In the genomic region with DNA sequence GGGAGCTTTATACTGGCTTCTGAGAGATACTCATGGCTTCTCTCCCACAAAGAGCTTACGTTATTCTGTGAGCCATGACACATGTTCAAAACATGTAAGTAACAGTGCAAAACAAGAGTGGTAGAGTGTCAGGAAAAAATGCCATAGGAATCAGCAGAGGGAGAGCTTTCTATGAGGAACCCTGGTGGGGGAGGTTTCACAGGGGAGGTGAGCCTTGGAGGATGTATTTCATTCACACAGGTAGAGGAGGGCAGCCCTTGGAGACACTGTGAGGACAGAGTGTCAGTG, we compare ENCODE assay signal across 18 cellular contexts.
DNase-seq lines count a peak whose midpoint lies in the region; ATAC-seq, FAIRE-seq and TF ChIP-seq lines count a peak whose summit lies in the region.
"Had no signal": no experiment of that assay in that cellular context is flagged by ENCODE, and none has a peak within 500 bp of the region (broad histone marks: within the 10 kb centered on the region; RNA-seq: fewer than 3 reads in every experiment).

No MANE protein-coding gene starts in this region.

- H3K4me1 ChIP-seq in BLaER1 (peaks cover 82% of the 10 kb centered on the region), GM12878 (ENCODE audit: control insufficient read depth, insufficient read depth, low read length) (peaks cover 20% of the 10 kb centered on the region), neural progenitor cell (no peaks in the 10 kb centered on the region)
- peaks cover 0 to 13% of the 10 kb centered on the region in 2 donors for H3K4me1 ChIP-seq in naive thymus-derived CD4-positive, alpha-beta T cell (ENCODE audit: control insufficient read depth in 2 of 2, insufficient read depth in 2 of 2, low read length in 2 of 2)
- H3K4me1 ChIP-seq: ascending aorta, pancreas had no signal

- no peaks in the 10 kb centered on the region for H3K9me3 ChIP-seq in BLaER1
- no peaks in the 10 kb centered on the region; the same call in 2 of the 3 replicates for H3K9me3 ChIP-seq in GM12878 (replicated peaks; ENCODE audit: control insufficient read depth, insufficient read depth, low read length)
- H3K9me3 ChIP-seq in neural progenitor cell (ENCODE audit: low read depth): no peaks in the 10 kb centered on the region
- H3K9me3 ChIP-seq in naive thymus-derived CD4-positive, alpha-beta T cell (ENCODE audit: control insufficient read depth in 2 of 3, low read length in 3 of 3): no peaks in the 10 kb centered on the region
- H3K9me3 ChIP-seq: ascending aorta, pancreas, SJSA1, thyroid gland had no signal

- peak overlapping the region; percentile 5; the same call in 1 of the 2 replicates for H2AFZ ChIP-seq in GM12878 (ENCODE audit: control insufficient read depth, low read depth, low read length)
- no peak overlapping the region for H2AFZ ChIP-seq in neural progenitor cell (replicated peaks)

- H3K27ac Mint-ChIP-seq in natural killer cell treated with Interleukin-12 subunit alpha and Interleukin-12 subunit beta and Interleukin-15 and Interleukin-18, amount 100 ng/mL, for 72 hours: peak overlapping the region; percentile 95 to 99
- no peak overlapping the region for H3K27ac Mint-ChIP-seq in neural progenitor cell
- H3K27ac Mint-ChIP-seq in naive thymus-derived CD4-positive, alpha-beta T cell: peak overlapping the region in 1 of 9 donors; percentile 68

- H3K4me3 ChIP-seq in BLaER1: peak overlapping the region; percentile 29; the same call in 1 of the 2 replicates
- no peak overlapping the region for H3K4me3 ChIP-seq in HL-60 (replicated peaks; ENCODE audit: insufficient read depth, low read length)
- H3K4me3 ChIP-seq in GM12878: no peak overlapping the region
- no peak overlapping the region for H3K4me3 ChIP-seq in neural progenitor cell
- H3K4me3 ChIP-seq in naive thymus-derived CD4-positive, alpha-beta T cell (ENCODE audit: low read length): no peak overlapping the region
- H3K4me3 ChIP-seq: ascending aorta, pancreas, SJSA1, thyroid gland had no signal

- H3K36me3 ChIP-seq in BLaER1 (no peaks in the 10 kb centered on the region), GM12878 (ENCODE audit: control insufficient read depth in 2 of 2, insufficient read depth in 2 of 2, low read length in 1 of 2) (no peaks in the 10 kb centered on the region), neural progenitor cell (no peaks in the 10 kb centered on the region)
- no peaks in the 10 kb centered on the region for H3K36me3 ChIP-seq in naive thymus-derived CD4-positive, alpha-beta T cell (ENCODE audit: control insufficient read depth in 2 of 3, insufficient read depth in 3 of 3, low read length in 3 of 3)
- H3K36me3 ChIP-seq: ascending aorta, pancreas, SJSA1, thyroid gland had no signal

- peak overlapping the region; percentile 82 for H3K4me3 Mint-ChIP-seq in natural killer cell treated with Interleukin-12 subunit alpha and Interleukin-12 subunit beta and Interleukin-15 and Interleukin-18, amount 100 ng/mL, for 72 hours
- H3K4me3 Mint-ChIP-seq in neural progenitor cell: no peak overlapping the region
- H3K4me3 Mint-ChIP-seq in naive thymus-derived CD4-positive, alpha-beta T cell: peak overlapping the region in 1 of 10 donors; percentile 66

- no TSS peak for BruUV-seq in GM12878 (replicated peaks; lab: Mats Ljungman, UMichigan)

- DNase-seq in HL-60 (ENCODE audit: low read depth in 1 of 2, low spot score in 1 of 2) (no peak), GM12878 (ENCODE audit: low read depth, low spot score) (no peak), neural progenitor cell (ENCODE audit: low spot score) (no peak)
- no peak for DNase-seq in natural killer cell treated with Interleukin-12 subunit alpha and Interleukin-12 subunit beta and Interleukin-15 and Interleukin-18, amount 100 ng/mL, for 72 hours (ENCODE audit: low spot score)
- DNase-seq in naive thymus-derived CD4-positive, alpha-beta T cell: no peak
- DNase-seq: activated T-cell treated with anti-CD3 and anti-CD28 coated beads for 4 hours; NCI-H1048; NCI-H2171 treated with DMSO at 0.1 percent for 48 hours; pancreas; stimulated activated CD4-positive, alpha-beta T cell treated with anti-CD3 and anti-CD28 coated beads, Interleukin-15, amount 100 ng/mL, for 24 hours; thyroid gland had no signal

- SMC1A ChIA-PET in GM12878 (lab: Charles Lee; ENCODE audit: uncharacterized antibody, unreplicated experiment): interaction anchor here (0.7 to 3.1 kb wide), 15 partner anchors 9 to 155 kb away, joined by 3 to 10 read pairs (median 3); a partner anchor contains a TSS

- H3K9ac ChIP-seq in BLaER1 (peak overlapping the region; percentile 59), GM12878 (ENCODE audit: control insufficient read depth, insufficient read depth, low read length) (no peak overlapping the region), neural progenitor cell (no peak overlapping the region)

- no peak for TF ChIP-seq POLR2A in GM12878 (IDR thresholded peaks at IDR 0.05; ENCODE audit: low read depth, low read length)

- no peak for FAIRE-seq in GM12878 (lab: Jason Lieb, UNC)
- FAIRE-seq: frontal cortex, pancreas had no signal

- intact Hi-C loops in GM12878 (cut with micrococcal nuclease; ENCODE audit: unreplicated experiment): no loop called here
- intact Hi-C loops in naive thymus-derived CD4-positive, alpha-beta T cell (cut with micrococcal nuclease): no loop called here

- H3K27ac ChIP-seq in BLaER1 (peak overlapping the region; percentile 85), HL-60 (replicated peaks) (peak overlapping the region; percentile 97), GM12878 (ENCODE audit: control insufficient read depth, insufficient read depth) (no peak overlapping the region), neural progenitor cell (no peak overlapping the region)
- H3K27ac ChIP-seq in naive thymus-derived CD4-positive, alpha-beta T cell (ENCODE audit: low read depth, low read length): no peak overlapping the region
- H3K27ac ChIP-seq: C4-2B, pancreas, SJSA1 had no signal

- CTCF ChIA-PET in GM12878 (lab: Yijun Ruan, JAX): interaction anchor here (0.8 to 1.9 kb wide), 4 partner anchors 9 to 96 kb away, joined by 3 to 6 read pairs (median 5); no protein-coding TSS in a partner anchor
- CTCF ChIA-PET in naive thymus-derived CD4-positive, alpha-beta T cell (lab: Charles Lee): no interaction called here

- TF ChIP-seq CTCF in HL-60 (IDR thresholded peaks at IDR 0.05; ENCODE audit: insufficient read depth, low read length): no peak
- no peak for TF ChIP-seq CTCF in GM12878 (IDR thresholded peaks at IDR 0.05 in 2 of 3, conservative IDR thresholded peaks at IDR 0.05 in 1 of 3; ENCODE audit: control insufficient read depth in 2 of 3, extremely low read depth in 1 of 3, insufficient read depth in 1 of 3, low read depth in 3 of 3, low read length in 3 of 3)
- TF ChIP-seq CTCF in neural progenitor cell (IDR thresholded peaks at IDR 0.05): no peak

- RAD21 ChIA-PET in GM12878 (lab: Charles Lee; ENCODE audit: unreplicated experiment): interaction anchor here (2.3 kb wide), 1 partner anchor 15 kb away, joined by 7 read pairs; no protein-coding TSS in a partner anchor

- WGBS in GM12878 (ENCODE audit: insufficient coverage, insufficient replicate concordance, low lambda C conversion rate, missing lambda C conversion rate): 13% methylated on average over 1 of the region's 1 CpG

- peaks cover 60 to 62% of the 10 kb centered on the region in 2 donors for H3K4me1 Mint-ChIP-seq in natural killer cell treated with Interleukin-12 subunit alpha and Interleukin-12 subunit beta and Interleukin-15 and Interleukin-18, amount 100 ng/mL, for 72 hours (ENCODE audit: low read depth in 2 of 2)
- peaks cover 4% of the 10 kb centered on the region for H3K4me1 Mint-ChIP-seq in neural progenitor cell
- H3K4me1 Mint-ChIP-seq in naive thymus-derived CD4-positive, alpha-beta T cell: peaks cover 9 to 40% (median 26%) of the 10 kb centered on the region in 7 donors

- in situ Hi-C loops in GM12878 (cut with MboI): loop anchor here (5.0 kb wide), 1 partner anchor 47 kb away; no protein-coding TSS in a partner anchor

- H4K20me1 ChIP-seq in BLaER1: no peaks in the 10 kb centered on the region
- no peaks in the 10 kb centered on the region for H4K20me1 ChIP-seq in GM12878 (ENCODE audit: control insufficient read depth, insufficient read depth)
- H4K20me1 ChIP-seq in neural progenitor cell (ENCODE audit: low read depth): no peaks in the 10 kb centered on the region

- H3F3A ChIP-seq in neural progenitor cell (ENCODE audit: low read depth): no peaks in the 10 kb centered on the region

- no peaks in the 10 kb centered on the region for H3K27me3 ChIP-seq in BLaER1
- no peaks in the 10 kb centered on the region for H3K27me3 ChIP-seq in HL-60 (ENCODE audit: insufficient read depth, poor library complexity, severe bottlenecking)
- no peaks in the 10 kb centered on the region for H3K27me3 ChIP-seq in GM12878 (replicated peaks in 1 of 2; ENCODE audit: control insufficient read depth in 2 of 2, insufficient read depth in 2 of 2, low read length in 1 of 2)
- H3K27me3 ChIP-seq in neural progenitor cell: no peaks in the 10 kb centered on the region
- H3K27me3 ChIP-seq in naive thymus-derived CD4-positive, alpha-beta T cell (ENCODE audit: control insufficient read depth in 2 of 2, insufficient read depth in 2 of 2, low read length in 2 of 2): no peaks in the 10 kb centered on the region
- H3K27me3 ChIP-seq: ascending aorta, pancreas, SJSA1, thyroid gland had no signal

- POLR2A ChIA-PET in GM12878 (lab: Charles Lee): interaction anchor here (1.0 to 1.6 kb wide), 2 partner anchors 49 to 71 kb away, joined by 3 read pairs; no protein-coding TSS in a partner anchor
- POLR2A ChIA-PET in naive thymus-derived CD4-positive, alpha-beta T cell (lab: Charles Lee): interaction anchor here (0.6 to 1.1 kb wide), 2 partner anchors 16 to 20 kb away, joined by 3 read pairs; no protein-coding TSS in a partner anchor

- ATAC-seq in GM12878 (no peak), HG03175 (IDR thresholded peaks at IDR 0.05; ENCODE audit: unreplicated experiment) (no peak), GM21447 (IDR thresholded peaks at IDR 0.05; ENCODE audit: unreplicated experiment) (no peak)
- no peak for ATAC-seq in natural killer cell treated with Interleukin-12 subunit alpha and Interleukin-12 subunit beta and Interleukin-15 and Interleukin-18, amount 100 ng/mL, for 72 hours
- no peak for ATAC-seq in naive thymus-derived CD4-positive, alpha-beta T cell

- TF ChIP-seq EP300 in GM12878 (IDR thresholded peaks at IDR 0.05; ENCODE audit: borderline replicate concordance in 1 of 2, control insufficient read depth in 1 of 2, low read depth in 2 of 2, low read length in 2 of 2): no peak

- H3K4me2 ChIP-seq in BLaER1 (peak overlapping the region; percentile 82), GM12878 (ENCODE audit: control insufficient read depth, insufficient read depth) (0 out of 2 replicates have a peak overlapping the region, but pooled peaks have one; percentile 58), neural progenitor cell (no peak overlapping the region)

- TF ChIP-seq RAD21 in GM12878 (IDR thresholded peaks at IDR 0.05; ENCODE audit: insufficient read depth, low read depth, low read length): no peak

- H3K9me3 Mint-ChIP-seq in natural killer cell treated with Interleukin-12 subunit alpha and Interleukin-12 subunit beta and Interleukin-15 and Interleukin-18, amount 100 ng/mL, for 72 hours: peaks cover 6% of the 10 kb centered on the region
- no peaks in the 10 kb centered on the region for H3K9me3 Mint-ChIP-seq in neural progenitor cell
- H3K9me3 Mint-ChIP-seq in naive thymus-derived CD4-positive, alpha-beta T cell: no peaks in the 10 kb centered on the region

- no peaks in the 10 kb centered on the region for H3K27me3 Mint-ChIP-seq in natural killer cell treated with Interleukin-12 subunit alpha and Interleukin-12 subunit beta and Interleukin-15 and Interleukin-18, amount 100 ng/mL, for 72 hours
- H3K27me3 Mint-ChIP-seq in neural progenitor cell (ENCODE audit: insufficient read depth, low read depth): peaks cover 4% of the 10 kb centered on the region
- H3K27me3 Mint-ChIP-seq in naive thymus-derived CD4-positive, alpha-beta T cell: peaks cover 0 to 10% (median 0%) of the 10 kb centered on the region in 5 donors

- H3K79me2 ChIP-seq in GM12878 (ENCODE audit: control insufficient read depth, insufficient read depth, low read length) (no peaks in the 10 kb centered on the region), neural progenitor cell (ENCODE audit: low read depth) (no peaks in the 10 kb centered on the region)

- peaks cover 10% of the 10 kb centered on the region for H3K36me3 Mint-ChIP-seq in natural killer cell treated with Interleukin-12 subunit alpha and Interleukin-12 subunit beta and Interleukin-15 and Interleukin-18, amount 100 ng/mL, for 72 hours
- H3K36me3 Mint-ChIP-seq in neural progenitor cell: no peaks in the 10 kb centered on the region
- H3K36me3 Mint-ChIP-seq in naive thymus-derived CD4-positive, alpha-beta T cell: peaks cover 0 to 9% (median 0%) of the 10 kb centered on the region in 5 donors

Comparison
In these comparisons a context has a peak if more than half of its experiments do, and no peak if none do; other contexts are left out.
1. H3K27ac ChIP-seq: peak in BLaER1 (single experiment) and HL-60 (single experiment); none in GM12878 (single experiment), neural progenitor cell (single experiment) and naive thymus-derived CD4-positive, alpha-beta T cell (single experiment).